Comparison of ENCODE assay signal across 1 cellular context in genomic region chr1:186463511-186463910, GRCh38.
TF ChIP-seq lines count a peak whose summit lies in the region.

No MANE protein-coding gene starts in this region.

TF ChIP-seq in H1, 55 proteins besides CTCF, POLR2A, EP300 and RAD21 (continued from another document):
- TF ChIP-seq MAX (IDR thresholded peaks at IDR 0.05) (0 out of 2 replicates have a peak, but pooled peaks have one; percentile 10), POLR2AphosphoS5 (IDR thresholded peaks at IDR 0.05; ENCODE audit: low read depth, low read length) (no peak)
